20 cellular contexts compared by ENCODE assay signal in the genomic region with DNA sequence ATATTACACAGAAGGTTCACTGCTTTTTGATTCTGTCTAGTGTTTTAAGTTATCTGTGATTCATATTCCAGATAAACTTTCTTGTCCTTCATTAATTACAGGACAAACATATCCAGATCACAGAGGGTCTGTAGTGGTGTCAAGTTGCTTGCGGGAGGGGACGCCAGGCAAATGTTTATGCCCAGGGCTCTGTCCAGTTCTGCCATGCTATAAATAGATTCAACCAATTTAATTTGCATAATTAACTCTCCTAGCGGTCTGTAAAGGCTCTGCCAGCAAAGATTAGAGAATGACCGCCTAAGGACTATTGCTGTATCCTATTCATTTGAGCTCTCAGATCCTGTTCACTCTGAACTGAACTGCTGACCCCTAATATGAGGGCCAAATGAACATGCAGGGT. TPM values are rescaled to one million over a fixed set of nuclear protein-coding genes. Genes with fewer than 3 reads are reported as not detected.
"Had no signal": no experiment of that assay in that cellular context is flagged by ENCODE, and none has a peak within 500 bp of the region (broad histone marks: within the 10 kb centered on the region; RNA-seq: fewer than 3 reads in every experiment).

No MANE protein-coding gene starts in this region.

- H3K4me3 ChIP-seq: spleen, testis, upper lobe of left lung had no signal

- H3K4me1 ChIP-seq: spleen, testis, upper lobe of left lung had no signal

- H3K36me3 ChIP-seq: spleen, upper lobe of left lung had no signal

- H3K9me3 ChIP-seq: spleen, testis, upper lobe of left lung had no signal

- DNase-seq: activated CD4-positive, alpha-beta T cell treated with anti-CD3 and anti-CD28 coated beads, Interleukin-2, amount 10 ng/mL, durations not matched to agents 7 days and 5 days; activated CD8-positive, alpha-beta T cell treated with anti-CD3 and anti-CD28 coated beads, Interleukin-2, amount 10 ng/mL, durations not matched to agents 7 days and 5 days; activated gamma-delta T cell treated with Interleukin-2 at 50 U/mL for 16 hours; anterior cingulate cortex; caudate nucleus; dermis blood vessel endothelial cell; effector CD8-positive, alpha-beta T cell; erythroblast; foreskin fibroblast; naive thymus-derived CD8-positive, alpha-beta T cell; retina; spleen; stimulated activated CD4-positive, alpha-beta T cell treated with anti-CD3 and anti-CD28 coated beads, Interleukin-4, amount 100 ng/mL, for 1 hour; stimulated activated naive CD4-positive, alpha-beta T cell; T1000; testis; upper lobe of left lung had no signal

- H3K27me3 ChIP-seq: spleen, testis, upper lobe of left lung had no signal

- FAIRE-seq: keratinocyte had no signal

- H3K27ac ChIP-seq: spleen, testis, upper lobe of left lung had no signal

RNA-seq across cellular contexts. Expression of a gene that starts 59.7 kb away (rescaled TPM):
- total RNA-seq: activated CD4-positive, alpha-beta T cell treated with anti-CD3 and anti-CD28 coated beads, Interleukin-2, amount 10 ng/mL, durations not matched to agents 7 days and 5 days; activated CD8-positive, alpha-beta T cell treated with anti-CD3 and anti-CD28 coated beads, Interleukin-2, amount 10 ng/mL, durations not matched to agents 7 days and 5 days; activated T-helper 1 cell treated with anti-CD3 and anti-CD28 coated beads, Interleukin-12 subunit alpha, Interleukin-12 subunit beta, Interleukin-2, Interleukin-4 antibody, amounts not matched to agents 30 ng/mL and 10 ng/mL and 1 ng/mL, durations not matched to agents 14 hours and 24 hours and 36 hours; naive thymus-derived CD8-positive, alpha-beta T cell; T-helper 1 cell treated with Interleukin-12 subunit alpha and Interleukin-12 subunit beta and Interleukin-4 antibody, amounts not matched to agents 30 ng/mL and 1 ng/mL, for 36 hours had no signal
- polyA plus RNA-seq: keratinocyte; naive thymus-derived CD8-positive, alpha-beta T cell had no signal
